In genomic region chr1:246599315-246599714, GRCh38 we compare ENCODE assay signal across 17 cellular contexts. TPM values are rescaled to one million over a fixed set of nuclear protein-coding genes. Genes with fewer than 3 reads are reported as not detected.
DNase-seq lines count a peak whose midpoint lies in the region; ATAC-seq, FAIRE-seq and TF ChIP-seq lines count a peak whose summit lies in the region.
"Had no signal": no experiment of that assay in that cellular context is flagged by ENCODE, and none has a peak within 500 bp of the region (broad histone marks: within the 10 kb centered on the region; RNA-seq: fewer than 3 reads in every experiment).

No MANE protein-coding gene starts in this region.

- H3K9me3 ChIP-seq in T-helper 17 cell (ENCODE audit: control insufficient read depth, low read length, poor library complexity, severe bottlenecking) (no peaks in the 10 kb centered on the region), aorta (ENCODE audit: control insufficient read depth, low read length) (no peaks in the 10 kb centered on the region), SK-N-SH (no peaks in the 10 kb centered on the region), kidney (ENCODE audit: control insufficient read depth in 1 of 2, low read length in 2 of 2) (no peaks in the 10 kb centered on the region)
- H3K9me3 ChIP-seq: Peyer's patch had no signal

- no peak overlapping the region for H4K8ac ChIP-seq in mesendoderm (ENCODE audit: low read depth, low read length)

- H3K27ac Mint-ChIP-seq in activated naive CD4-positive, alpha-beta T cell treated with anti-CD3 and anti-CD28 coated beads, Interleukin-2, amount 50 U/mL, for 72 hours: peak overlapping the region; percentile 41 to 51
- H3K27ac Mint-ChIP-seq in T-helper 17 cell: peak overlapping the region; percentile 75
- H3K27ac Mint-ChIP-seq: GM23338 had no signal

- no peak for DNase-seq in activated naive CD4-positive, alpha-beta T cell treated with anti-CD3 and anti-CD28 coated beads, Interleukin-2, amount 50 U/mL, for 72 hours (ENCODE audit: low spot score in 2 of 2)
- no peak for DNase-seq in activated naive CD4-positive, alpha-beta T cell treated with anti-CD3 and anti-CD28 coated beads, Interleukin-2, amount 50 U/mL, for 16 hours
- no peak for DNase-seq in T-helper 17 cell
- peak; percentile 16 for DNase-seq in mesendoderm
- no peak for DNase-seq in aorta
- no peak for DNase-seq in SK-N-SH
- no peak for DNase-seq in kidney
- DNase-seq: Caco-2, DMS153, NCI-H1436 treated with DMSO at 0.1 percent for 48 hours, NCI-H2029 treated with DMSO at 0.1 percent for 48 hours, NCI-H510A treated with DMSO at 0.1 percent for 48 hours, Peyer's patch, Right ventricle myocardium superior had no signal

- CTCF ChIA-PET in SK-N-SH (lab: Yijun Ruan, JAX): interaction anchor here (1.1 to 1.3 kb wide), 3 partner anchors 8 to 14 kb away, joined by 3 to 5 read pairs (median 3); no protein-coding TSS in a partner anchor

- no peak overlapping the region for H3K23ac ChIP-seq in mesendoderm (ENCODE audit: low read length)

- H3K36me3 ChIP-seq in mesendoderm (ENCODE audit: control insufficient read depth, insufficient read depth, low read length) (no peaks in the 10 kb centered on the region), aorta (ENCODE audit: control insufficient read depth in 1 of 2, insufficient read depth in 2 of 2, low read length in 1 of 2) (peaks cover 0 to 2% of the 10 kb centered on the region in 2 donors), SK-N-SH (replicated peaks in 1 of 2; ENCODE audit: control insufficient read depth in 1 of 2, insufficient read depth in 2 of 2, low read length in 1 of 2) (peaks cover 3 to 21% of the 10 kb centered on the region in 2 experiments), kidney (ENCODE audit: control insufficient read depth in 1 of 2, insufficient read depth in 2 of 2, low read length in 2 of 2) (peaks cover 0 to 12% of the 10 kb centered on the region in 2 donors)

- H3K27me3 ChIP-seq in mesendoderm (ENCODE audit: insufficient read depth, low read length, poor library complexity) (no peaks in the 10 kb centered on the region), aorta (ENCODE audit: control insufficient read depth in 1 of 2, insufficient read depth in 2 of 2, low read length in 1 of 2) (no peaks in the 10 kb centered on the region), SK-N-SH (ENCODE audit: insufficient read depth) (no peaks in the 10 kb centered on the region)
- H3K27me3 ChIP-seq: BLaER1 treated with 17β-estradiol and CSF1 and Interleukin-3, amounts not matched to agents 10 nM and 100 nM; Peyer's patch had no signal

- H3F3A ChIP-seq in SK-N-SH (replicated peaks; ENCODE audit: insufficient read depth): peaks cover 8% of the 10 kb centered on the region

- no peak for ATAC-seq in activated naive CD4-positive, alpha-beta T cell treated with anti-CD3 and anti-CD28 coated beads, Interleukin-2, amount 50 U/mL, for 72 hours
- ATAC-seq in T-helper 17 cell (no peak), aorta (ENCODE audit: low FRiP score) (no peak)
- ATAC-seq: A549, GM23338 had no signal

- intact Hi-C loops in aorta (cut with DNase I) (no loop called here), kidney (cut with DNase I) (no loop called here)

- no peaks in the 10 kb centered on the region for H3K9me2 ChIP-seq in SK-N-SH

- peaks cover 5 to 31% of the 10 kb centered on the region in 2 donors for H3K36me3 Mint-ChIP-seq in activated naive CD4-positive, alpha-beta T cell treated with anti-CD3 and anti-CD28 coated beads, Interleukin-2, amount 50 U/mL, for 72 hours
- H3K36me3 Mint-ChIP-seq in T-helper 17 cell (ENCODE audit: low read depth): peaks cover 10% of the 10 kb centered on the region

- no peak for FAIRE-seq in kidney (lab: Jason Lieb, UNC)
- FAIRE-seq: A549 had no signal

- H4K5ac ChIP-seq in mesendoderm (ENCODE audit: low read length): no peak overlapping the region

- no peak overlapping the region for H2BK15ac ChIP-seq in mesendoderm (replicated peaks; ENCODE audit: low read depth)

- WGBS in mesendoderm (ENCODE audit: extremely low coverage, insufficient coverage, low lambda C conversion rate): no CpG with 5 or more reads among the region's 4 CpGs
- WGBS in aorta, 2 donors: 83 to 88% methylated on average over 4 of the region's 4 CpGs
- WGBS in SK-N-SH (ENCODE audit: low lambda C conversion rate): 93% methylated on average over 4 of the region's 4 CpGs

- H3K56ac ChIP-seq in mesendoderm (ENCODE audit: low read length): no peak overlapping the region

- H3K27ac ChIP-seq in mesendoderm (ENCODE audit: low read depth, low read length) (no peak overlapping the region), aorta (ENCODE audit: low read depth in 1 of 2, low read length in 2 of 2) (no peak overlapping the region), SK-N-SH (ENCODE audit: low read depth in 2 of 2, low read length in 1 of 2) (no peak overlapping the region), kidney (ENCODE audit: low read depth in 2 of 2, low read length in 2 of 2) (no peak overlapping the region)
- H3K27ac ChIP-seq: A549; BLaER1 treated with 17β-estradiol and CSF1 and Interleukin-3, amounts not matched to agents 10 nM and 100 nM; Peyer's patch had no signal

- no peak for TF ChIP-seq EP300 in SK-N-SH (IDR thresholded peaks at IDR 0.05; ENCODE audit: borderline replicate concordance in 1 of 2, low read depth in 1 of 2, low read length in 1 of 2)

- H3K79me1 ChIP-seq in mesendoderm (ENCODE audit: low read length): peaks cover 6% of the 10 kb centered on the region

- no peak overlapping the region for H3K4me3 Mint-ChIP-seq in T-helper 17 cell
- H3K4me3 Mint-ChIP-seq: GM23338 had no signal

- no peaks in the 10 kb centered on the region for H3K27me3 Mint-ChIP-seq in T-helper 17 cell

- H2AFZ ChIP-seq in SK-N-SH (ENCODE audit: low read depth): no peak overlapping the region
- H2AFZ ChIP-seq: GM23338 had no signal

- H3K4me2 ChIP-seq in mesendoderm (ENCODE audit: low read length) (no peak overlapping the region), SK-N-SH (no peak overlapping the region)
- H3K4me2 ChIP-seq: A549; BLaER1 treated with 17β-estradiol and CSF1 and Interleukin-3, amounts not matched to agents 10 nM and 100 nM; GM23338 had no signal

- no peak overlapping the region for H3K4me3 ChIP-seq in mesendoderm (ENCODE audit: low read length)
- no peak overlapping the region for H3K4me3 ChIP-seq in aorta (ENCODE audit: low read length in 2 of 2)
- no peak overlapping the region for H3K4me3 ChIP-seq in SK-N-SH (ENCODE audit: low read depth in 2 of 2, low read length in 1 of 2)
- H3K4me3 ChIP-seq in kidney (ENCODE audit: low read length in 2 of 2): no peak overlapping the region
- H3K4me3 ChIP-seq: A549; BLaER1 treated with 17β-estradiol and CSF1 and Interleukin-3, amounts not matched to agents 10 nM and 100 nM; GM23338; Peyer's patch had no signal

- TF ChIP-seq CTCF in SK-N-SH (IDR thresholded peaks at IDR 0.05): no peak
- no peak for TF ChIP-seq CTCF in kidney (IDR thresholded peaks at IDR 0.05; ENCODE audit: borderline replicate concordance, extremely low read depth, insufficient read depth)

- no peak for TF ChIP-seq RAD21 in SK-N-SH (IDR thresholded peaks at IDR 0.05; ENCODE audit: low read length)

- H3K9me3 Mint-ChIP-seq in activated naive CD4-positive, alpha-beta T cell treated with anti-CD3 and anti-CD28 coated beads, Interleukin-2, amount 50 U/mL, for 72 hours: no peaks in the 10 kb centered on the region
- H3K9me3 Mint-ChIP-seq: GM23338 had no signal

- H3K4me1 Mint-ChIP-seq in T-helper 17 cell: peaks cover 53% of the 10 kb centered on the region
- H3K4me1 Mint-ChIP-seq: GM23338 had no signal

- H2BK120ac ChIP-seq in mesendoderm (ENCODE audit: low read depth, low read length): no peak overlapping the region

- H2AK5ac ChIP-seq in mesendoderm (ENCODE audit: low read length): no peak overlapping the region

- H3K4ac ChIP-seq in mesendoderm (ENCODE audit: low read depth, low read length): no peak overlapping the region

- H3K18ac ChIP-seq in mesendoderm (ENCODE audit: low read length): no peak overlapping the region

- POLR2A ChIA-PET in SK-N-SH (lab: Yijun Ruan, JAX): no interaction called here

- H3K9ac ChIP-seq in mesendoderm (ENCODE audit: low read length) (no peak overlapping the region), SK-N-SH (no peak overlapping the region), kidney (ENCODE audit: low read length in 2 of 2) (no peak overlapping the region)
- H3K9ac ChIP-seq: BLaER1 treated with 17β-estradiol and CSF1 and Interleukin-3, amounts not matched to agents 10 nM and 100 nM had no signal

- H3K79me2 ChIP-seq in mesendoderm (ENCODE audit: control insufficient read depth, insufficient read depth, low read length) (no peaks in the 10 kb centered on the region), SK-N-SH (ENCODE audit: insufficient read depth) (peaks cover 98% of the 10 kb centered on the region)

- H4K20me1 ChIP-seq in SK-N-SH (ENCODE audit: insufficient read depth): no peaks in the 10 kb centered on the region

- H3K4me1 ChIP-seq in mesendoderm (ENCODE audit: control insufficient read depth, low read depth, low read length) (no peaks in the 10 kb centered on the region), aorta (ENCODE audit: control insufficient read depth in 1 of 2, insufficient read depth in 2 of 2, low read length in 2 of 2) (no peaks in the 10 kb centered on the region), SK-N-SH (ENCODE audit: control insufficient read depth in 1 of 2, insufficient read depth in 2 of 2, low read depth in 1 of 2, low read length in 1 of 2) (peaks cover 4 to 6% of the 10 kb centered on the region in 2 experiments; a peak in 3 of 4 replicates), kidney (ENCODE audit: control insufficient read depth in 1 of 2, insufficient read depth in 1 of 2, low read depth in 1 of 2, low read length in 2 of 2) (no peaks in the 10 kb centered on the region)
- H3K4me1 ChIP-seq: BLaER1 treated with 17β-estradiol and CSF1 and Interleukin-3, amounts not matched to agents 10 nM and 100 nM; Caco-2 had no signal

- H2BK5ac ChIP-seq in mesendoderm (ENCODE audit: low read length): no peak overlapping the region

RNA-seq across cellular contexts. Expression of gene CNST, which starts 33.1 kb away (rescaled TPM):
- total RNA-seq in activated naive CD4-positive, alpha-beta T cell treated with anti-CD3 and anti-CD28 coated beads, Interleukin-2, amount 50 U/mL, for 72 hours: 10 to 100 TPM; 27.2 to 40.7 TPM
- total RNA-seq in T-helper 17 cell (10 to 100 TPM; 70.8 to 94.0 TPM), aorta (10 to 100 TPM; 24.5 to 27.8 TPM), kidney (24.1 TPM)
- 9.8 TPM for polyA plus RNA-seq in mesendoderm (2013, experiment 1 of 2)
- 9.8 TPM for polyA plus RNA-seq in mesendoderm (2013, experiment 2 of 2)
- polyA plus RNA-seq in aorta (1 to 10 TPM; 6.9 to 7.7 TPM), SK-N-SH (2012; rRNA removed) (21.7 and 29.8 TPM in 2 replicates), kidney (ENCODE audit: insufficient read depth, low read depth, low replicate concordance) (5.6 TPM)
- polyA plus RNA-seq in SK-N-SH (2012; cell fraction: cytosol; rRNA removed): 26.4 and 27.7 TPM in 2 replicates
- 34.0 and 50.1 TPM in 2 replicates for polyA plus RNA-seq in SK-N-SH (2012; cell fraction: nucleus; rRNA removed)

RNA-seq across cellular contexts. Expression of gene TFB2M, which starts 33.3 kb away (rescaled TPM):
- 10 to 100 TPM; 11.9 to 17.6 TPM for total RNA-seq in activated naive CD4-positive, alpha-beta T cell treated with anti-CD3 and anti-CD28 coated beads, Interleukin-2, amount 50 U/mL, for 72 hours
- total RNA-seq in T-helper 17 cell (10 to 100 TPM in 1 of 2 donors, 1 to 10 TPM in 1; 6.7 to 10.2 TPM), aorta (1 to 10 TPM; 5.2 to 5.6 TPM), kidney (10.8 TPM)
- polyA plus RNA-seq in mesendoderm (2013, experiment 1 of 2): 29.7 TPM
- polyA plus RNA-seq in mesendoderm (2013, experiment 2 of 2): 31.2 TPM
- polyA plus RNA-seq in aorta (1 to 10 TPM; 3.8 to 5.8 TPM), SK-N-SH (2012; rRNA removed) (17.3 and 26.2 TPM in 2 replicates), kidney (ENCODE audit: insufficient read depth, low read depth, low replicate concordance) (14.7 TPM)
- 29.0 and 40.0 TPM in 2 replicates for polyA plus RNA-seq in SK-N-SH (2012; cell fraction: cytosol; rRNA removed)
- polyA plus RNA-seq in SK-N-SH (2012; cell fraction: nucleus; rRNA removed): 13.5 and 23.2 TPM in 2 replicates
